ENCODE assay signal across 15 cellular contexts in genomic region chr1:53257454-53258081, GRCh38.
"Had no signal": no experiment of that assay in that cellular context is flagged by ENCODE, and none has a peak within 500 bp of the region (broad histone marks: within the 10 kb centered on the region; RNA-seq: fewer than 3 reads in every experiment).

No MANE protein-coding gene starts in this region.

- H3K4me3 Mint-ChIP-seq: memory B cell, neural crest cell, T-helper 17 cell had no signal

- H3K27me3 ChIP-seq: heart left ventricle, ovary, tibial nerve had no signal

- H3K4me1 Mint-ChIP-seq: neural crest cell, T-helper 17 cell had no signal

- H3K4me3 ChIP-seq: heart left ventricle, left ventricle myocardium inferior, ovary, tibial nerve had no signal

- H3K27me3 Mint-ChIP-seq: memory B cell, T-helper 17 cell had no signal

- H3K27ac Mint-ChIP-seq: memory B cell, T-helper 17 cell had no signal

- ATAC-seq: activated naive CD4-positive, alpha-beta T cell treated with anti-CD3 and anti-CD28 coated beads, Interleukin-2, amount 50 U/mL, for 72 hours; T-helper 17 cell had no signal

- H3K9me3 ChIP-seq: heart left ventricle, left ventricle myocardium inferior, ovary, tibial nerve had no signal

- DNase-seq: activated CD4-positive, alpha-beta T cell treated with anti-CD3 and anti-CD28 coated beads, Interleukin-2, amount 50 U/mL, for 1 hour; activated CD4-positive, CD25-positive, alpha-beta regulatory T cell; activated effector memory CD4-positive, alpha-beta T cell treated with anti-CD3 and anti-CD28 coated beads, Interleukin-2, amount 50 U/mL, for 16 hours; activated T-cell treated with anti-CD3 and anti-CD28 coated beads for 4 hours; aorta; effector CD4-positive, alpha-beta T cell; foreskin melanocyte; heart left ventricle; left ventricle myocardium inferior; ovary; T-helper 17 cell had no signal

- H3K36me3 ChIP-seq: left ventricle myocardium inferior, ovary had no signal

- H3K27ac ChIP-seq: heart left ventricle, left ventricle myocardium inferior, ovary, tibial nerve had no signal

- H3K9me3 Mint-ChIP-seq: activated naive CD4-positive, alpha-beta T cell treated with anti-CD3 and anti-CD28 coated beads, Interleukin-2, amount 50 U/mL, for 72 hours; memory B cell; neural crest cell had no signal

- H3K4me1 ChIP-seq: left ventricle myocardium inferior, tibial nerve had no signal
